In the genomic region with DNA sequence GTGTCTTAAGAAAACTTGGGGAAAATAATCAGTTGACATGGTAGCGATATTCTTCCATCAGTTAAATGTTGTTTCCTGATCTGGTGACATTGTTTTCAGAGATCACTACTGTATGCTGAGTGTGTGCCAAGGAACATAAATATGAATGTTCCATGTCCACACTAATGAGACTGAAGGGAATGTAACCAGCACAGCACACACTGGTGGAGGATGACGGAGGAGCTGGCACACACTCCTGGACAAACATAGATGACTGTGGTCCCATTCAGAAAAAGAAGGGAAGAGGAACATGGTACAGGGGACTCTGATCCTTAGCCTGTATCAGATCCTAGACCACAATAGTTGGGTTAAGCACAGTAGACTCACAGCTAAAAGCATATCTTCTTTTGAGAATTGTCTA, we compare ENCODE assay signal across 21 cellular contexts.
"Had no signal": no experiment of that assay in that cellular context is flagged by ENCODE, and none has a peak within 500 bp of the region (broad histone marks: within the 10 kb centered on the region; RNA-seq: fewer than 3 reads in every experiment).

No MANE protein-coding gene starts in this region.

- DNase-seq: activated CD4-positive, alpha-beta T cell treated with anti-CD3 and anti-CD28 coated beads for 1 hour; activated naive CD4-positive, alpha-beta T cell treated with Interleukin-2 at 50 U/mL for 16 hours; activated naive CD8-positive, alpha-beta T cell treated with anti-CD3 and anti-CD28 coated beads for 36 hours; activated T-cell treated with anti-CD3 and anti-CD28 coated beads, Interleukin-2, amount 50 U/mL, for 24 hours; esophagus squamous epithelium; heart right ventricle; islet precursor cell; left cardiac atrium; naive B cell; occipital lobe; posterior cingulate gyrus; stimulated activated CD4-positive, alpha-beta T cell treated with anti-CD3 and anti-CD28 coated beads, Interleukin-2, amount 100 ng/mL, for 48 hours; stimulated activated CD8-positive, alpha-beta memory T cell treated with anti-CD3 and anti-CD28 coated beads, Interleukin-4, amount 100 ng/mL, for 48 hours; stimulated activated naive CD4-positive, alpha-beta T cell; T-helper 1 cell had no signal

- H3K27me3 ChIP-seq: breast epithelium, esophagus squamous epithelium, heart right ventricle, upper lobe of left lung had no signal

- H3K36me3 Mint-ChIP-seq: activated naive CD8-positive, alpha-beta T cell treated with anti-CD3 and anti-CD28 coated beads for 36 hours; naive B cell had no signal

- H3K27me3 Mint-ChIP-seq: activated T-helper 17 cell treated with anti-CD3 and anti-CD28 coated beads, Interleukin-2, amount 50 U/mL, for 72 hours; central memory CD8-positive, alpha-beta T cell had no signal

- H3K9me3 ChIP-seq: breast epithelium, esophagus squamous epithelium, heart right ventricle, thoracic aorta, upper lobe of left lung had no signal

- H3K4me1 Mint-ChIP-seq: activated naive CD8-positive, alpha-beta T cell treated with anti-CD3 and anti-CD28 coated beads for 36 hours; activated T-helper 17 cell treated with anti-CD3 and anti-CD28 coated beads, Interleukin-2, amount 50 U/mL, for 72 hours; central memory CD8-positive, alpha-beta T cell; naive B cell had no signal

- H3K4me3 ChIP-seq: breast epithelium, esophagus squamous epithelium, heart right ventricle, thoracic aorta, upper lobe of left lung had no signal

- ATAC-seq: activated T-helper 17 cell treated with anti-CD3 and anti-CD28 coated beads, Interleukin-2, amount 50 U/mL, for 72 hours; heart right ventricle; left cardiac atrium had no signal

- H3K4me3 Mint-ChIP-seq: activated naive CD8-positive, alpha-beta T cell treated with anti-CD3 and anti-CD28 coated beads for 36 hours; activated T-cell treated with anti-CD3 and anti-CD28 coated beads, Interleukin-2, amount 50 U/mL, for 24 hours; activated T-helper 17 cell treated with anti-CD3 and anti-CD28 coated beads, Interleukin-2, amount 50 U/mL, for 72 hours; central memory CD8-positive, alpha-beta T cell; naive B cell; neural crest cell had no signal

- H3K36me3 ChIP-seq: breast epithelium, esophagus squamous epithelium, heart right ventricle, thoracic aorta, upper lobe of left lung had no signal

- H3K9me3 Mint-ChIP-seq: activated naive CD8-positive, alpha-beta T cell treated with anti-CD3 and anti-CD28 coated beads for 36 hours; activated T-cell treated with anti-CD3 and anti-CD28 coated beads, Interleukin-2, amount 50 U/mL, for 24 hours; activated T-helper 17 cell treated with anti-CD3 and anti-CD28 coated beads, Interleukin-2, amount 50 U/mL, for 72 hours had no signal

- H3K4me1 ChIP-seq: breast epithelium, esophagus squamous epithelium, heart right ventricle had no signal

- H3K27ac Mint-ChIP-seq: activated naive CD8-positive, alpha-beta T cell treated with anti-CD3 and anti-CD28 coated beads for 36 hours; activated T-cell treated with anti-CD3 and anti-CD28 coated beads, Interleukin-2, amount 50 U/mL, for 24 hours; activated T-helper 17 cell treated with anti-CD3 and anti-CD28 coated beads, Interleukin-2, amount 50 U/mL, for 72 hours; naive B cell had no signal

- H3K27ac ChIP-seq: breast epithelium, esophagus squamous epithelium, heart right ventricle, thoracic aorta had no signal
